Comparison of ENCODE assay signal across 19 cellular contexts in the genomic region with DNA sequence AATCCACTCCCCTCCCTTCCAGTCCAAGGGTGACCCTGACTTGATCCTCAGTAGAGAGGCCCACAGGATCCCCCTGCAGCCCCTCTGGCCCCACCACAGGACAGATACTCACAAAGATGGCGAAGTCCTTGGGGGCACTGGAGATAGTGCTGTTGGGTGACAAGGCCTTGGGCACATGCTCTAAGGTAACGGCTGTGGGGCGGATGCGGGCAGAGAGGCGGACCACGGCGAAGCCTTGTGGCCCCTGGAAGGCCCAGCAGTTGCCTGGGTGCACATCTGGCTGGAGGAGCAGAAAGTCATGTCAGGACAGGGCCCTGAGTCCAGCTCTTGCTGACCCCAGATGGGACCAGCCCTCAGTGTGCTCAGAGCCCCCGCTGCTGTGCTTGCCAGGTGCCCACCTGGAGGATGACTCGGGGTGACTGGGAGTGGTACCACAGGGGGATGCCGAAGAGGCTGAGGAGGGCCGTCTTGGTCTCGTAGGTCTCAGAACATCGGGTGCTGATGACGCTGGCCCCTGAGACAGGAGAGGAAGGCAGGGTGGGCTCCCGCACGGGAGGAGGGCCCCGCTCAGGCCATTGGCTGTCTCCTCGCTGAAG. TPM values are rescaled to one million over a fixed set of nuclear protein-coding genes. Genes with fewer than 3 reads are reported as not detected.
DNase-seq lines count a peak whose midpoint lies in the region; ATAC-seq, FAIRE-seq and TF ChIP-seq lines count a peak whose summit lies in the region.
"Had no signal": no experiment of that assay in that cellular context is flagged by ENCODE, and none has a peak within 500 bp of the region (broad histone marks: within the 10 kb centered on the region; RNA-seq: fewer than 3 reads in every experiment).

No MANE protein-coding gene starts in this region.

- intact Hi-C loops in Right ventricle myocardium inferior (cut with DNase I) = no loop called here
- intact Hi-C loops in left cardiac atrium (cut with DNase I) = no loop called here
- intact Hi-C loops in kidney (cut with DNase I) = no loop called here
- intact Hi-C loops in tibial artery (cut with DNase I; ENCODE audit: low total_unique reads) = no loop called here

- H3K36me3 ChIP-seq in kidney (ENCODE audit: control insufficient read depth in 1 of 2, insufficient read depth in 2 of 2, low read length in 2 of 2) (peaks cover 52 to 82% of the 10 kb centered on the region in 2 donors), tibial artery (peaks cover 92 to 100% (median 93%) of the 10 kb centered on the region in 3 donors), WERI-Rb-1 (peaks cover 95% of the 10 kb centered on the region)

- no peaks in the 10 kb centered on the region for H3K27me3 Mint-ChIP-seq in activated CD8-positive, alpha-beta T cell treated with anti-CD3 and anti-CD28 coated beads, Interleukin-2, amount 10 ng/mL, durations not matched to agents 7 days and 5 days (ENCODE audit: low read depth)

- H3K9ac ChIP-seq in kidney (ENCODE audit: low read length in 2 of 2) = no peak overlapping the region
- H3K9ac ChIP-seq: parathyroid adenoma had no signal

- H3K27me3 ChIP-seq in tibial artery (no peaks in the 10 kb centered on the region), WERI-Rb-1 (ENCODE audit: insufficient read depth, low read depth, severe bottlenecking) (no peaks in the 10 kb centered on the region)
- H3K27me3 ChIP-seq: body of pancreas, uterus had no signal

- H3K4me3 Mint-ChIP-seq in activated CD8-positive, alpha-beta T cell treated with anti-CD3 and anti-CD28 coated beads, Interleukin-2, amount 10 ng/mL, durations not matched to agents 7 days and 5 days = no peak overlapping the region
- H3K4me3 Mint-ChIP-seq: HFFc6 had no signal

- H3K4me3 ChIP-seq in kidney (ENCODE audit: low read length in 2 of 2) (no peak overlapping the region), tibial artery (no peak overlapping the region), WERI-Rb-1 (ENCODE audit: low read depth, low read length) (no peak overlapping the region)
- H3K4me3 ChIP-seq: body of pancreas, skin epidermis, uterus had no signal

- H3K9me3 ChIP-seq in kidney (ENCODE audit: control insufficient read depth in 1 of 2, low read length in 2 of 2) = no peaks in the 10 kb centered on the region
- no peaks in the 10 kb centered on the region for H3K9me3 ChIP-seq in tibial artery
- no peaks in the 10 kb centered on the region for H3K9me3 ChIP-seq in WERI-Rb-1 (ENCODE audit: severe bottlenecking)
- H3K9me3 ChIP-seq: body of pancreas, uterus had no signal

- FAIRE-seq in kidney (lab: Jason Lieb, UNC) = no peak
- FAIRE-seq: D721Med, GM18507 had no signal

- peak overlapping the region; percentile 55 for H3K27ac Mint-ChIP-seq in activated CD8-positive, alpha-beta T cell treated with anti-CD3 and anti-CD28 coated beads, Interleukin-2, amount 10 ng/mL, durations not matched to agents 7 days and 5 days
- H3K27ac Mint-ChIP-seq: HFFc6 had no signal

- H3K4me1 ChIP-seq in kidney (ENCODE audit: control insufficient read depth in 1 of 2, insufficient read depth in 1 of 2, low read depth in 1 of 2, low read length in 2 of 2) = peaks cover 5% of the 10 kb centered on the region in 2 donors
- peaks cover 0 to 29% (median 19%) of the 10 kb centered on the region in 4 donors for H3K4me1 ChIP-seq in tibial artery
- H3K4me1 ChIP-seq: parathyroid adenoma, uterus had no signal

- no peak for ATAC-seq in Right ventricle myocardium inferior
- no peak for ATAC-seq in left cardiac atrium
- no peak for ATAC-seq in activated CD8-positive, alpha-beta T cell treated with anti-CD3 and anti-CD28 coated beads, Interleukin-2, amount 10 ng/mL, durations not matched to agents 7 days and 5 days
- ATAC-seq in HG03135 (IDR thresholded peaks at IDR 0.05; ENCODE audit: unreplicated experiment) = no peak
- ATAC-seq: body of pancreas, esophagus mucosa had no signal

- H3K27ac ChIP-seq in kidney (ENCODE audit: low read depth in 2 of 2, low read length in 2 of 2) (no peak overlapping the region), tibial artery (peak overlapping the region; percentile 9 to 20), WERI-Rb-1 (no peak overlapping the region)
- H3K27ac ChIP-seq: body of pancreas, parathyroid adenoma, uterus had no signal

- CTCF ChIA-PET in activated CD8-positive, alpha-beta T cell treated with anti-CD3 and anti-CD28 coated beads, Interleukin-2, amount 10 ng/mL, durations not matched to agents 7 days and 5 days (lab: Charles Lee) = no interaction called here

- TF ChIP-seq CTCF in kidney (IDR thresholded peaks at IDR 0.05; ENCODE audit: borderline replicate concordance, extremely low read depth, insufficient read depth) = no peak
- TF ChIP-seq CTCF in tibial artery (IDR thresholded peaks at IDR 0.05) = no peak
- no peak for TF ChIP-seq CTCF in WERI-Rb-1 (IDR thresholded peaks at IDR 0.05; ENCODE audit: low read depth, low read length)

- peaks cover 93% of the 10 kb centered on the region for H3K36me3 Mint-ChIP-seq in activated CD8-positive, alpha-beta T cell treated with anti-CD3 and anti-CD28 coated beads, Interleukin-2, amount 10 ng/mL, durations not matched to agents 7 days and 5 days (ENCODE audit: low read depth)

- DNase-seq in Right ventricle myocardium inferior (ENCODE audit: missing footprints) (peak; percentile 48), left cardiac atrium (no peak), kidney (peak; percentile 75), tibial artery (no peak), WERI-Rb-1 (no peak), OCI-M2 (lab: John Stamatoyannopoulos, UW; ENCODE audit: unreplicated experiment) (no peak)
- no peak for DNase-seq in activated CD8-positive, alpha-beta T cell treated with anti-CD3 and anti-CD28 coated beads, Interleukin-2, amount 10 ng/mL, durations not matched to agents 7 days and 5 days
- DNase-seq: body of pancreas; dermis blood vessel endothelial cell; head of caudate nucleus; HFFc6; stimulated activated naive CD4-positive, alpha-beta T cell; uterus had no signal

- POLR2A ChIA-PET in activated CD8-positive, alpha-beta T cell treated with anti-CD3 and anti-CD28 coated beads, Interleukin-2, amount 10 ng/mL, durations not matched to agents 7 days and 5 days (lab: Charles Lee) = interaction anchor here (0.9 to 16.4 kb wide), 2 partner anchors 14 to 16 kb away, joined by 3 to 307 read pairs; partner anchors contain the start of gene SUN2

- H3K4me1 Mint-ChIP-seq in activated CD8-positive, alpha-beta T cell treated with anti-CD3 and anti-CD28 coated beads, Interleukin-2, amount 10 ng/mL, durations not matched to agents 7 days and 5 days (ENCODE audit: low read depth) = peaks cover 71% of the 10 kb centered on the region

- H3K9me3 Mint-ChIP-seq in activated CD8-positive, alpha-beta T cell treated with anti-CD3 and anti-CD28 coated beads, Interleukin-2, amount 10 ng/mL, durations not matched to agents 7 days and 5 days (ENCODE audit: insufficient read depth) = no peaks in the 10 kb centered on the region
- H3K9me3 Mint-ChIP-seq: HFFc6 had no signal

RNA-seq across cellular contexts. Expression of gene SUN2, which starts 17.2 kb away (rescaled TPM):
- total RNA-seq in Right ventricle myocardium inferior (126 TPM), left cardiac atrium (100 to 1,000 TPM; 109 to 133 TPM), kidney (199 TPM)
- total RNA-seq in activated CD8-positive, alpha-beta T cell treated with anti-CD3 and anti-CD28 coated beads, Interleukin-2, amount 10 ng/mL, durations not matched to agents 7 days and 5 days = 100 to 1,000 TPM; 481 to 482 TPM
- polyA plus RNA-seq in kidney (ENCODE audit: insufficient read depth, low read depth, low replicate concordance) = 41.7 TPM

RNA-seq across cellular contexts. Expression of gene GTPBP1, which starts 32.8 kb away (rescaled TPM):
- total RNA-seq in Right ventricle myocardium inferior (26.8 TPM), left cardiac atrium (10 to 100 TPM; 25.1 to 33.5 TPM), kidney (52.0 TPM)
- total RNA-seq in activated CD8-positive, alpha-beta T cell treated with anti-CD3 and anti-CD28 coated beads, Interleukin-2, amount 10 ng/mL, durations not matched to agents 7 days and 5 days = 10 to 100 TPM; 71.8 to 73.9 TPM
- 11.7 TPM for polyA plus RNA-seq in kidney (ENCODE audit: insufficient read depth, low read depth, low replicate concordance)

RNA-seq across cellular contexts. Expression of gene JOSD1, which starts 37.8 kb away (rescaled TPM):
- total RNA-seq in Right ventricle myocardium inferior (17.5 TPM), left cardiac atrium (10 to 100 TPM; 22.7 to 33.2 TPM), kidney (42.8 TPM)
- total RNA-seq in activated CD8-positive, alpha-beta T cell treated with anti-CD3 and anti-CD28 coated beads, Interleukin-2, amount 10 ng/mL, durations not matched to agents 7 days and 5 days = 10 to 100 TPM; 60.0 to 63.7 TPM
- polyA plus RNA-seq in kidney (ENCODE audit: insufficient read depth, low read depth, low replicate concordance) = 12.8 TPM

RNA-seq across cellular contexts. Expression of gene DNAL4, which starts 55.4 kb away (rescaled TPM):
- 10.0 TPM for total RNA-seq in Right ventricle myocardium inferior
- 10 to 100 TPM in 1 of 2 donors, 1 to 10 TPM in 1; 8.8 to 10.8 TPM for total RNA-seq in left cardiac atrium
- 1 to 10 TPM; 8.0 to 8.6 TPM for total RNA-seq in activated CD8-positive, alpha-beta T cell treated with anti-CD3 and anti-CD28 coated beads, Interleukin-2, amount 10 ng/mL, durations not matched to agents 7 days and 5 days
- 26.5 TPM for total RNA-seq in kidney
- 39.7 TPM for polyA plus RNA-seq in kidney (ENCODE audit: insufficient read depth, low read depth, low replicate concordance)

RNA-seq across cellular contexts. Expression of gene TOMM22, which starts 56.8 kb away (rescaled TPM):
- total RNA-seq in Right ventricle myocardium inferior (66.3 TPM), left cardiac atrium (10 to 100 TPM; 56.0 to 67.2 TPM), kidney (55.0 TPM)
- 10 to 100 TPM; 91.3 to 98.7 TPM for total RNA-seq in activated CD8-positive, alpha-beta T cell treated with anti-CD3 and anti-CD28 coated beads, Interleukin-2, amount 10 ng/mL, durations not matched to agents 7 days and 5 days
- 103 TPM for polyA plus RNA-seq in kidney (ENCODE audit: insufficient read depth, low read depth, low replicate concordance)

Comparison
In these comparisons a context has a peak if more than half of its experiments do, and no peak if none do; other contexts are left out.
1. DNase-seq: peak in Right ventricle myocardium inferior (single experiment) and kidney (single experiment); none in left cardiac atrium (single experiment), activated CD8-positive, alpha-beta T cell treated with anti-CD3 and anti-CD28 coated beads, Interleukin-2, amount 10 ng/mL, durations not matched to agents 7 days and 5 days (single experiment), tibial artery (0 of 2), WERI-Rb-1 (single experiment) and OCI-M2 (single experiment).
2. H3K27ac ChIP-seq: peak in tibial artery (2 of 2); none in kidney (0 of 2) and WERI-Rb-1 (single experiment).